ENCODE assay signal across 8 cellular contexts in genomic region chr1:59007820-59008598, GRCh38.
DNase-seq lines count a peak whose midpoint lies in the region; ATAC-seq and TF ChIP-seq lines count a peak whose summit lies in the region.

No MANE protein-coding gene starts in this region.

- POLR2A ChIA-PET in T-cell (lab: Charles Lee): interaction anchor here in 1 of 2 donors (0.5 kb wide), 1 partner anchor 28 kb away, joined by 3 read pairs; no protein-coding TSS in a partner anchor

- H3K4me1 Mint-ChIP-seq in T-cell (peaks cover 32 to 41% (median 32%) of the 10 kb centered on the region in 3 donors), mesothelial cell of epicardium (peaks cover 18% of the 10 kb centered on the region)

- DNase-seq in GM12865 (ENCODE audit: low read depth) (peak; percentile 72), T-cell (no peak), mesothelial cell of epicardium (ENCODE audit: low spot score in 2 of 2, unreplicated experiment in 2 of 2) (peak in 1 of 2 experiments; percentile 16), globus pallidus (ENCODE audit: low spot score) (no peak), NCI-H2107 treated with DMSO at 0.1 percent for 48 hours (lab: John Stamatoyannopoulos, UW; ENCODE audit: unreplicated experiment) (no peak)
- DNase-seq in NK-92 treated with Interleukin-12 subunit alpha and Interleukin-12 subunit beta, amount 100 ng/mL, for 24 hours (lab: John Stamatoyannopoulos, UW): no peak

- no peaks in the 10 kb centered on the region for H3K27me3 Mint-ChIP-seq in T-cell
- H3K27me3 Mint-ChIP-seq in mesothelial cell of epicardium (ENCODE audit: low read depth): no peaks in the 10 kb centered on the region

- H3K4me3 Mint-ChIP-seq in T-cell: no peak overlapping the region
- H3K4me3 Mint-ChIP-seq in mesothelial cell of epicardium: no peak overlapping the region

- no peaks in the 10 kb centered on the region for H3K36me3 Mint-ChIP-seq in T-cell
- H3K36me3 Mint-ChIP-seq in mesothelial cell of epicardium: no peaks in the 10 kb centered on the region

- CTCF ChIA-PET in T-cell (lab: Charles Lee): no interaction called here

- ATAC-seq in GM21825 (IDR thresholded peaks at IDR 0.05; ENCODE audit: unreplicated experiment) (peak; percentile 54), T-cell (replicated peaks in 1 of 4) (no peak), GM21526 (IDR thresholded peaks at IDR 0.05; ENCODE audit: low FRiP score, unreplicated experiment) (no peak)

- H3K27ac Mint-ChIP-seq in T-cell: peak overlapping the region; percentile 25 to 31
- H3K27ac Mint-ChIP-seq in mesothelial cell of epicardium: peak overlapping the region; percentile 51

- no peaks in the 10 kb centered on the region for H3K9me3 Mint-ChIP-seq in T-cell
- H3K9me3 Mint-ChIP-seq in mesothelial cell of epicardium: no peaks in the 10 kb centered on the region

- TF ChIP-seq CTCF in GM12865 (IDR thresholded peaks at IDR 0.05; ENCODE audit: insufficient read depth, low read depth, low read length, missing control alignments) (no peak), mesothelial cell of epicardium (IDR thresholded peaks at IDR 0.05; ENCODE audit: unreplicated experiment) (no peak)

- peak overlapping the region; percentile 15; the same call in 1 of the 2 replicates for H3K4me3 ChIP-seq in GM12865 (ENCODE audit: low read depth, low read length)
